In genomic region chr14:24150567-24150966, GRCh38 we compare ENCODE assay signal across 14 cellular contexts.
"Had no signal": no experiment of that assay in that cellular context is flagged by ENCODE, and none has a peak within 500 bp of the region (broad histone marks: within the 10 kb centered on the region; RNA-seq: fewer than 3 reads in every experiment).

No MANE protein-coding gene starts in this region.

- H3K27me3 ChIP-seq: adrenal gland, cardiac muscle cell, esophagus muscularis mucosa, hepatocyte, neutrophil, tibial artery had no signal

- DNase-seq: activated CD4-positive, alpha-beta T cell treated with anti-CD3 and anti-CD28 coated beads for 48 hours; adrenal gland; islet precursor cell; naive B cell; SK-N-SH; stimulated activated CD4-positive, alpha-beta T cell treated with anti-CD3 and anti-CD28 coated beads, Interleukin-12 subunit alpha, Interleukin-12 subunit beta, amount 100 ng/mL, for 4 hours; stimulated activated CD4-positive, alpha-beta T cell treated with anti-CD3 and anti-CD28 coated beads, Interleukin-2, amount 100 ng/mL, for 24 hours; tibial artery had no signal

- H3K4me2 ChIP-seq: hepatocyte, SK-N-SH had no signal

- H3K4me3 Mint-ChIP-seq: T-helper 1 cell treated with Interleukin-12 subunit alpha and Interleukin-12 subunit beta and Interleukin-4 antibody, amounts not matched to agents 30 μg/mL and 1 μg/mL, for 36 hours had no signal

- H3K27ac ChIP-seq: adrenal gland, cardiac muscle cell, esophagus muscularis mucosa, hepatocyte, neutrophil, tibial artery had no signal

- H3K27ac Mint-ChIP-seq: naive B cell; T-helper 1 cell treated with Interleukin-12 subunit alpha and Interleukin-12 subunit beta and Interleukin-4 antibody, amounts not matched to agents 30 μg/mL and 1 μg/mL, for 36 hours had no signal

- H3K4me3 ChIP-seq: adrenal gland, cardiac muscle cell, esophagus muscularis mucosa, hepatocyte, tibial artery had no signal

- H2AFZ ChIP-seq: hepatocyte had no signal

- H3K9me3 ChIP-seq: adrenal gland, esophagus muscularis mucosa, neutrophil, SK-N-SH, tibial artery had no signal

- H3K9me3 Mint-ChIP-seq: naive B cell; T-helper 1 cell treated with Interleukin-12 subunit alpha and Interleukin-12 subunit beta and Interleukin-4 antibody, amounts not matched to agents 30 μg/mL and 1 μg/mL, for 36 hours had no signal

- H3K27me3 Mint-ChIP-seq: naive B cell had no signal

- ATAC-seq: left lobe of liver had no signal

- H3K9me2 ChIP-seq: SK-N-SH had no signal
